1 cellular context compared by ENCODE assay signal in the genomic region with DNA sequence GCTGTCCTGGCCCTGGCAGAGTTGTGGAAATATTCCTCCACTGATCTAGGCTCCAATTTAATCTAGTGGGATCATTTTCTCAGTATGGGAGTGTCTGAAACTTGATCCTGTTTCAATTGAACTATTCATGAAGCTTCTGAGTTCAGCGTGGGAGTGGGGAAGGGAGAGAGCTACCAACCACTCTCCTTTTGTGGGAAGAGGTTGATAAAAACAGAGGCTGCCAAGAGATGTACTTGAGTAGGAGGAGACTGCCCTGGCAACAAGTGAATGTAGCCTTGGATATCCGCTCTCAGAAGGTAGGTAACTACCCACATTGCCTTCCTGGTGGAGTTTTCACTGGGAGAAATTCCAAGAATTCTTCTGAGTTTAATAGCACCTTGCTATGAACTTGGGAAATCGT.
A peak's percentile ranks its signal among the peaks of the same experiment; 100 is the strongest.
TF ChIP-seq lines count a peak whose summit lies in the region.

A gene (plus strand): TSS at position 119 of the 400 bp plus-strand sequence. CDS start 25,179 bp downstream, outside the sequence.

TF ChIP-seq in Ishikawa, 13 proteins besides CTCF, POLR2A, EP300 and RAD21:
- TF ChIP-seq EGR1 (IDR thresholded peaks at IDR 0.05), result 0 out of 2 replicates have a peak, but pooled peaks have one; percentile 51
- TF ChIP-seq YY1 (IDR thresholded peaks at IDR 0.05; ENCODE audit: low read depth), result no peak
- TF ChIP-seq TEAD4 (IDR thresholded peaks at IDR 0.05), result peak; percentile 22; the same call in 1 of the 2 replicates
- TF ChIP-seq CREB1 (IDR thresholded peaks at IDR 0.05; ENCODE audit: low read depth), result no peak
- TF ChIP-seq, protein P1, sequence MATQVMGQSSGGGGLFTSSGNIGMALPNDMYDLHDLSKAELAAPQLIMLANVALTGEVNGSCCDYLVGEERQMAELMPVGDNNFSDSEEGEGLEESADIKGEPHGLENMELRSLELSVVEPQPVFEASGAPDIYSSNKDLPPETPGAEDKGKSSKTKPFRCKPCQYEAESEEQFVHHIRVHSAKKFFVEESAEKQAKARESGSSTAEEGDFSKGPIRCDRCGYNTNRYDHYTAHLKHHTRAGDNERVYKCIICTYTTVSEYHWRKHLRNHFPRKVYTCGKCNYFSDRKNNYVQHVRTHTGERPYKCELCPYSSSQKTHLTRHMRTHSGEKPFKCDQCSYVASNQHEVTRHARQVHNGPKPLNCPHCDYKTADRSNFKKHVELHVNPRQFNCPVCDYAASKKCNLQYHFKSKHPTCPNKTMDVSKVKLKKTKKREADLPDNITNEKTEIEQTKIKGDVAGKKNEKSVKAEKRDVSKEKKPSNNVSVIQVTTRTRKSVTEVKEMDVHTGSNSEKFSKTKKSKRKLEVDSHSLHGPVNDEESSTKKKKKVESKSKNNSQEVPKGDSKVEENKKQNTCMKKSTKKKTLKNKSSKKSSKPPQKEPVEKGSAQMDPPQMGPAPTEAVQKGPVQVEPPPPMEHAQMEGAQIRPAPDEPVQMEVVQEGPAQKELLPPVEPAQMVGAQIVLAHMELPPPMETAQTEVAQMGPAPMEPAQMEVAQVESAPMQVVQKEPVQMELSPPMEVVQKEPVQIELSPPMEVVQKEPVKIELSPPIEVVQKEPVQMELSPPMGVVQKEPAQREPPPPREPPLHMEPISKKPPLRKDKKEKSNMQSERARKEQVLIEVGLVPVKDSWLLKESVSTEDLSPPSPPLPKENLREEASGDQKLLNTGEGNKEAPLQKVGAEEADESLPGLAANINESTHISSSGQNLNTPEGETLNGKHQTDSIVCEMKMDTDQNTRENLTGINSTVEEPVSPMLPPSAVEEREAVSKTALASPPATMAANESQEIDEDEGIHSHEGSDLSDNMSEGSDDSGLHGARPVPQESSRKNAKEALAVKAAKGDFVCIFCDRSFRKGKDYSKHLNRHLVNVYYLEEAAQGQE (IDR thresholded peaks at IDR 0.05; ENCODE audit: low read depth), result no peak
- no peak for TF ChIP-seq FOXM1 (IDR thresholded peaks at IDR 0.05; ENCODE audit: borderline replicate concordance, low read depth)
